In the genomic region with DNA sequence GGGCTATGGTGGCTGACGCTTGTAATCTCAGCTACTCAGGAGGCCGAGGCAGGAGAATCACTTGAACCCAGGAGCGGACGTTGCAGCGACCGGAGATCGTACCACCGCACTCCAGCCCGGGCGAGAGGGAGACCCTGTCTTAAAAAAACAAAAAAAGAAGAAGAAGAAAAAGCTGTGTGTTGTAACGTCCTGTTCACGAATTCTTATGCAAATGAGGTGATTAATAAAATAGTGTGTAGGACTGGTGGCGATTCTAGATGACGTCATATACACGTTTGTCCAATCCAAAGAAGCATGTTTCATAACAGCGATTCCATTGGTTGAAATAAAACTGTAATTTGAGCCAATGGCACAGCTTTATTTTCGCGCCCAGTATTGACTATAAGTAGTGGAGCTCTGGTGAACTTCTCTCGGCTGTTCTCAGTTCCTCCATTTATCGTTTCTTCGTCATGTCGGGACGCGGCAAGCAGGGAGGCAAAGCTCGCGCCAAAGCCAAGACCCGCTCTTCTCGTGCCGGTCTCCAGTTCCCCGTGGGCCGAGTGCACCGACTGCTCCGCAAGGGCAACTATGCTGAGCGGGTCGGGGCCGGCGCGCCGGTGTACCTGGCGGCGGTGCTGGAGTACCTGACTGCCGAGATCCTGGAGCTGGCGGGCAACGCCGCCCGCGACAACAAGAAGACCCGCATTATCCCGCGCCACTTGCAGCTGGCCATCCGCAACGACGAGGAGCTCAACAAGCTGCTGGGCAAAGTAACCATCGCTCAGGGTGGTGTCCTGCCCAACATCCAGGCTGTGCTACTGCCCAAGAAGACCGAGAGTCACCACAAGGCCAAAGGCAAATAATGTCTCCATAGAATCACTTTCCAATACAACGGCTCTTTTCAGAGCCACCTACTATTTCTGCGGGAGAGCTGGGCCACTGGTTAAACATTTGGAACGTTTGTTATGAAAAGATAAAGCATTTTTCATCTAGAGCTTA, we compare ENCODE assay signal across 8 cellular contexts. TPM values are rescaled to one million over a fixed set of nuclear protein-coding genes. Genes with fewer than 3 reads are reported as not detected.
DNase-seq lines count a peak whose midpoint lies in the region; ATAC-seq, FAIRE-seq and TF ChIP-seq lines count a peak whose summit lies in the region.

No MANE protein-coding gene starts in this region.

- H2AFZ ChIP-seq in endothelial cell of umbilical vein (ENCODE audit: low read depth, low read length), result peak overlapping the region; percentile 67

- H3K9me3 Mint-ChIP-seq in activated CD8-positive, alpha-beta memory T cell treated with anti-CD3 and anti-CD28 coated beads, Interleukin-2, amount 10 ng/mL, durations not matched to agents 7 days and 5 days (ENCODE audit: low read depth), result no peaks in the 10 kb centered on the region
- H3K9me3 Mint-ChIP-seq in mesothelial cell of epicardium, result peaks cover 10% of the 10 kb centered on the region
- H3K9me3 Mint-ChIP-seq in stimulated activated memory B cell treated with anti-CD40 and anti-IgM and Interleukin-4, amounts not matched to agents 10 μg/mL and 1 μg/mL and 100 μg/mL, for 72 hours, result peaks cover 6% of the 10 kb centered on the region

- H3K36me3 Mint-ChIP-seq in activated CD8-positive, alpha-beta memory T cell treated with anti-CD3 and anti-CD28 coated beads, Interleukin-2, amount 10 ng/mL, durations not matched to agents 7 days and 5 days, result peaks cover 10% of the 10 kb centered on the region
- H3K36me3 Mint-ChIP-seq in mesothelial cell of epicardium, result peaks cover 5% of the 10 kb centered on the region
- no peaks in the 10 kb centered on the region for H3K36me3 Mint-ChIP-seq in stimulated activated memory B cell treated with anti-CD40 and anti-IgM and Interleukin-4, amounts not matched to agents 10 μg/mL and 1 μg/mL and 100 μg/mL, for 72 hours

- dilution Hi-C loops in endothelial cell of umbilical vein (cut with MboI; ENCODE audit: extremely low pct_ligation_motif_present, low sequenced_read_pairs), result loop anchor here (5.0 kb wide), 1 partner anchor 43 kb away; a partner anchor contains a TSS

- FAIRE-seq in endothelial cell of umbilical vein (lab: Jason Lieb, UNC), result peak; percentile 96

- H3K27ac ChIP-seq in endothelial cell of umbilical vein (ENCODE audit: insufficient read depth, low read depth, low read length), result peak overlapping the region; percentile 82

- no peaks in the 10 kb centered on the region for H3K9me3 ChIP-seq in endothelial cell of umbilical vein (replicated peaks; ENCODE audit: control insufficient read depth, insufficient read depth, low read length)

- H3K4me1 Mint-ChIP-seq in activated CD8-positive, alpha-beta memory T cell treated with anti-CD3 and anti-CD28 coated beads, Interleukin-2, amount 10 ng/mL, durations not matched to agents 7 days and 5 days, result peaks cover 52% of the 10 kb centered on the region
- H3K4me1 Mint-ChIP-seq in mesothelial cell of epicardium, result peaks cover 30% of the 10 kb centered on the region
- peaks cover 43% of the 10 kb centered on the region for H3K4me1 Mint-ChIP-seq in stimulated activated memory B cell treated with anti-CD40 and anti-IgM and Interleukin-4, amounts not matched to agents 10 μg/mL and 1 μg/mL and 100 μg/mL, for 72 hours

- no peaks in the 10 kb centered on the region for H3K9me1 ChIP-seq in endothelial cell of umbilical vein (replicated peaks; ENCODE audit: control insufficient read depth, extremely low read depth, insufficient read depth, low read length)

- POLR2A ChIA-PET in endothelial cell of umbilical vein (lab: Charles Lee), result interaction anchor here (0.6 to 5.1 kb wide), 12 partner anchors 17 to 1058 kb away, joined by 3 to 129 read pairs (median 8); a partner anchor contains a TSS

- peaks cover 10% of the 10 kb centered on the region for H3K4me1 ChIP-seq in endothelial cell of umbilical vein (ENCODE audit: control insufficient read depth, extremely low read depth, insufficient read depth, low read length)

- ATAC-seq in GM21367 (IDR thresholded peaks at IDR 0.05; ENCODE audit: unreplicated experiment), result peak; percentile 48
- peak; percentile 63 for ATAC-seq in activated CD8-positive, alpha-beta memory T cell treated with anti-CD3 and anti-CD28 coated beads, Interleukin-2, amount 10 ng/mL, durations not matched to agents 7 days and 5 days
- peak; percentile 89 for ATAC-seq in stimulated activated memory B cell treated with anti-CD40 and anti-IgM and Interleukin-4, amounts not matched to agents 10 μg/mL and 1 μg/mL and 100 μg/mL, for 72 hours

- H3K27ac Mint-ChIP-seq in activated CD8-positive, alpha-beta memory T cell treated with anti-CD3 and anti-CD28 coated beads, Interleukin-2, amount 10 ng/mL, durations not matched to agents 7 days and 5 days, result peak overlapping the region; percentile 100
- H3K27ac Mint-ChIP-seq in mesothelial cell of epicardium, result peak overlapping the region; percentile 88
- peak overlapping the region; percentile 97 for H3K27ac Mint-ChIP-seq in stimulated activated memory B cell treated with anti-CD40 and anti-IgM and Interleukin-4, amounts not matched to agents 10 μg/mL and 1 μg/mL and 100 μg/mL, for 72 hours

- H3K4me3 Mint-ChIP-seq in activated CD8-positive, alpha-beta memory T cell treated with anti-CD3 and anti-CD28 coated beads, Interleukin-2, amount 10 ng/mL, durations not matched to agents 7 days and 5 days, result peak overlapping the region; percentile 89
- H3K4me3 Mint-ChIP-seq in mesothelial cell of epicardium, result peak overlapping the region; percentile 79
- H3K4me3 Mint-ChIP-seq in stimulated activated memory B cell treated with anti-CD40 and anti-IgM and Interleukin-4, amounts not matched to agents 10 μg/mL and 1 μg/mL and 100 μg/mL, for 72 hours, result peak overlapping the region; percentile 95

- H3K9ac ChIP-seq in endothelial cell of umbilical vein (replicated peaks; ENCODE audit: extremely low read depth, insufficient read depth, low read length), result peak overlapping the region; percentile 84

- TF ChIP-seq CTCF in endothelial cell of umbilical vein (IDR thresholded peaks at IDR 0.05; ENCODE audit: extremely low read depth in 1 of 2, insufficient read depth in 1 of 2, low read depth in 1 of 2, low read length in 2 of 2) (no peak), mesothelial cell of epicardium (IDR thresholded peaks at IDR 0.05; ENCODE audit: unreplicated experiment) (no peak)

- H3K4me3 ChIP-seq in endothelial cell of umbilical vein (replicated peaks in 1 of 3; ENCODE audit: insufficient read depth in 1 of 3, low read depth in 1 of 3, low read length in 3 of 3), result peak overlapping the region; percentile 60 to 71 (median 66)

- intact Hi-C loops in endothelial cell of umbilical vein (cut with micrococcal nuclease), result loop anchor here (1.0 to 5.0 kb wide), 3 partner anchors 50 to 1843 kb away; a partner anchor contains a TSS

- BruUV-seq in endothelial cell of umbilical vein (replicated peaks; lab: Mats Ljungman, UMichigan), result TSS peak; percentile 100

- H3K36me3 ChIP-seq in endothelial cell of umbilical vein (ENCODE audit: control insufficient read depth in 2 of 2, extremely low read depth in 1 of 2, insufficient read depth in 2 of 2, low read length in 2 of 2), result no peaks in the 10 kb centered on the region

- CTCF ChIA-PET in activated CD8-positive, alpha-beta memory T cell treated with anti-CD3 and anti-CD28 coated beads, Interleukin-2, amount 10 ng/mL, durations not matched to agents 7 days and 5 days (lab: Charles Lee), result interaction anchor here (0.7 to 11.3 kb wide), 9 partner anchors 15 to 68 kb away, joined by 3 to 183 read pairs (median 5); a partner anchor contains a TSS
- CTCF ChIA-PET in endothelial cell of umbilical vein (lab: Charles Lee), result interaction anchor here (0.7 to 5.2 kb wide), 19 partner anchors 9 to 703 kb away, joined by 3 to 43 read pairs (median 4); a partner anchor contains a TSS

- peak; percentile 77 for TF ChIP-seq POLR2A in endothelial cell of umbilical vein (IDR thresholded peaks at IDR 0.05; ENCODE audit: low read depth, low read length)

- H3K27me3 Mint-ChIP-seq in activated CD8-positive, alpha-beta memory T cell treated with anti-CD3 and anti-CD28 coated beads, Interleukin-2, amount 10 ng/mL, durations not matched to agents 7 days and 5 days, result peaks cover 20% of the 10 kb centered on the region
- no peaks in the 10 kb centered on the region for H3K27me3 Mint-ChIP-seq in mesothelial cell of epicardium (ENCODE audit: low read depth)
- no peaks in the 10 kb centered on the region for H3K27me3 Mint-ChIP-seq in stimulated activated memory B cell treated with anti-CD40 and anti-IgM and Interleukin-4, amounts not matched to agents 10 μg/mL and 1 μg/mL and 100 μg/mL, for 72 hours

- no peaks in the 10 kb centered on the region for H3K79me2 ChIP-seq in endothelial cell of umbilical vein (ENCODE audit: control insufficient read depth, insufficient read depth, low read length)

- DNase-seq in COR-L47 (lab: John Stamatoyannopoulos, UW), result peak; percentile 94
- DNase-seq in HS-27A (ENCODE audit: low read depth), result peak; percentile 81
- DNase-seq in NOMO-1 (lab: John Stamatoyannopoulos, UW; ENCODE audit: unreplicated experiment in 2 of 2), result peak; percentile 90 to 98
- peak; percentile 91 for DNase-seq in activated CD8-positive, alpha-beta memory T cell treated with anti-CD3 and anti-CD28 coated beads, Interleukin-2, amount 10 ng/mL, durations not matched to agents 7 days and 5 days
- peak; percentile 98 for DNase-seq in endothelial cell of umbilical vein (ENCODE audit: low read depth, low spot score)
- DNase-seq in mesothelial cell of epicardium (ENCODE audit: low spot score in 2 of 2, unreplicated experiment in 2 of 2), result peak in 1 of 2 experiments; percentile 64

- no peaks in the 10 kb centered on the region for H3K27me3 ChIP-seq in endothelial cell of umbilical vein (ENCODE audit: control insufficient read depth in 2 of 2, insufficient read depth in 2 of 2, low read length in 2 of 2)

- H4K20me1 ChIP-seq in endothelial cell of umbilical vein (replicated peaks; ENCODE audit: control insufficient read depth, extremely low read depth, insufficient read depth, low read length), result no peaks in the 10 kb centered on the region

- H3K4me2 ChIP-seq in endothelial cell of umbilical vein (ENCODE audit: insufficient read depth, low read length), result peak overlapping the region; percentile 88

TF ChIP-seq in endothelial cell of umbilical vein, 7 proteins besides CTCF, POLR2A, EP300 and RAD21 (continues in another document):
- TF ChIP-seq FOS (IDR thresholded peaks at IDR 0.05; ENCODE audit: borderline replicate concordance, insufficient read depth, low read length), result no peak
- TF ChIP-seq EZH2 (IDR thresholded peaks at IDR 0.05; ENCODE audit: borderline replicate concordance, low read depth, low read length, severe bottlenecking), result no peak

RNA-seq across cellular contexts. Expression of a gene that starts 47.0 kb away (rescaled TPM):
- not detected for total RNA-seq in activated CD8-positive, alpha-beta memory T cell treated with anti-CD3 and anti-CD28 coated beads, Interleukin-2, amount 10 ng/mL, durations not matched to agents 7 days and 5 days
- total RNA-seq in endothelial cell of umbilical vein, result not detected in 2 replicates
- polyA plus RNA-seq in endothelial cell of umbilical vein, result not detected in 2 replicates
- polyA plus RNA-seq in endothelial cell of umbilical vein (2011; cell fraction: cytosol; rRNA removed), result not detected in 2 replicates
- polyA plus RNA-seq in endothelial cell of umbilical vein (2011; cell fraction: nucleus; rRNA removed), result not detected in 2 replicates
- polyA plus RNA-seq in endothelial cell of umbilical vein (2012), result not detected in 2 replicates
- polyA minus RNA-seq in endothelial cell of umbilical vein, result not detected in 2 replicates
- not detected for polyA minus RNA-seq in endothelial cell of umbilical vein (2011; cell fraction: cytosol; rRNA and poly(A)+ RNA removed)
- polyA minus RNA-seq in endothelial cell of umbilical vein (2011; cell fraction: nucleus; rRNA and poly(A)+ RNA removed), result not detected in 2 replicates
- total RNA-seq in mesothelial cell of epicardium, result not detected in 3 replicates
